Comparison of ENCODE assay signal across 8 cellular contexts in the genomic region with DNA sequence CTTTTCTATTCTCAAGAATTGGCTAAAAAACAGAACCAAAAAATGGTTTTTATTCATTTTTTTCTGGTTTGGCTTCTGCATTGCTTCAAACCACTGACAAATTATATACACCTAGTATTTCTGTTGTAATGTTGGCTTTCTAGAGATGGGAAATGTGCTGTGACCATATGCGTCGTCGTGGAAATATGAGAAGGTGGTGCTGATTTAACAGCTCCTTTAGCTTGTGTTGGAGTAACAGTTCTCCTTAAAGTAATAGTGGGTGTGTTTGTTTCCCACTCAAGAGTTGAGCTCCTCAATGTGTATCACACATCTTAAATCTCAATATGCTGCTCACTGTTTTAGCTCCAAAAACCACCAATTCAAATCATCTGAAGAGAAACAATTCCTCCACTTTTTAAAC.
"Had no signal": no experiment of that assay in that cellular context is flagged by ENCODE, and none has a peak within 500 bp of the region (broad histone marks: within the 10 kb centered on the region; RNA-seq: fewer than 3 reads in every experiment).

No MANE protein-coding gene starts in this region.

- H3K9ac ChIP-seq: GM23248 had no signal

- ATAC-seq: HCT116 had no signal

- H3K4me3 ChIP-seq: GM23248, HAP-1 had no signal

- DNase-seq: GM23248, GOT3, H7, HFFc6, IMR-90, KBM-7 had no signal

- H3K4me1 ChIP-seq: HAP-1 had no signal

- H3K9me3 ChIP-seq: HAP-1 had no signal

- H2AFZ ChIP-seq: GM23248 had no signal

- H3K36me3 ChIP-seq: HAP-1 had no signal

- H3K27ac ChIP-seq: GM23248 had no signal
